In the genomic region with DNA sequence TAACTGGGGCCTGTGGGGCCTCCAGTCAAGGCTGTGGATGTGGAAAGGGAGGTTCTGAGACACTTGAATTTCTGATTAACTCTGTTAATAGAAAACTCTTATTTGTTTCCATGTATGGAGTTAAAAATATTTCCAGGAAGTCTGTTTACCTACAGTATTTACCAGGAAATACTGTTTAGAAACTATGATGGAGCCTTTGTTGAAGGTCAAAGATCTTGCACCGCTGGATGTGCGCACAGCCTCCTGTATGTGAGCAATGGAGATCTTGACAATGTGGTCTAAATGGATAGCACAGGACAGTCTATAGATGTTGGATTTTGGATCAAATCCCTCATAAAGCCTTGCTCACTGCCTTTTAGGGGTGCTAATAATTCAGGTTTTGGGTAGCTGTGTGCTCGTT, we compare ENCODE assay signal across 18 cellular contexts.
A peak's percentile ranks its signal among the peaks of the same experiment; 100 is the strongest.
DNase-seq lines count a peak whose midpoint lies in the region; FAIRE-seq and TF ChIP-seq lines count a peak whose summit lies in the region.
"Had no signal": no experiment of that assay in that cellular context is flagged by ENCODE, and none has a peak within 500 bp of the region (broad histone marks: within the 10 kb centered on the region; RNA-seq: fewer than 3 reads in every experiment).

No MANE protein-coding gene starts in this region.

- peaks cover 3% of the 10 kb centered on the region for H3K9me3 Mint-ChIP-seq in astrocyte (ENCODE audit: unreplicated experiment)
- H3K9me3 Mint-ChIP-seq: CD8-positive, alpha-beta T cell had no signal

- no peak for DNase-seq in astrocyte (ENCODE audit: low read depth)
- DNase-seq in mesenchymal stem cell: no peak
- no peak for DNase-seq in NCI-H2227 treated with DMSO at 0.1 percent for 48 hours (lab: John Stamatoyannopoulos, UW)
- no peak for DNase-seq in GM19238 (ENCODE audit: insufficient read length, low spot score)
- no peak for DNase-seq in NCI-H2107 (lab: John Stamatoyannopoulos, UW)
- no peak for DNase-seq in dedifferentiated amniotic fluid mesenchymal stem cell (ENCODE audit: extremely low spot score)
- DNase-seq: CD8-positive, alpha-beta T cell; DMS153; GOT3 had no signal

- no peak overlapping the region for H3K14ac ChIP-seq in mesenchymal stem cell (ENCODE audit: low read length in 2 of 2)

- H3K27ac Mint-ChIP-seq in astrocyte (ENCODE audit: unreplicated experiment): peak overlapping the region; percentile 92
- H3K27ac Mint-ChIP-seq: CD14-positive monocyte; CD8-positive, alpha-beta T cell had no signal

- no peak overlapping the region for H2BK15ac ChIP-seq in mesenchymal stem cell (ENCODE audit: low read depth, poor library complexity, severe bottlenecking)

- H3K27me3 ChIP-seq in BLaER1 (no peaks in the 10 kb centered on the region), DOHH2 (ENCODE audit: control insufficient read depth, low read length) (no peaks in the 10 kb centered on the region), astrocyte (ENCODE audit: insufficient read depth, low read length) (no peaks in the 10 kb centered on the region), mesenchymal stem cell (ENCODE audit: control insufficient read depth in 1 of 2, insufficient read depth in 1 of 2, low read length in 2 of 2) (no peaks in the 10 kb centered on the region)

- H3K23ac ChIP-seq in mesenchymal stem cell (ENCODE audit: low read length in 2 of 2): no peak overlapping the region

- H3K79me2 ChIP-seq in DOHH2 (ENCODE audit: control insufficient read depth, low read length) (no peaks in the 10 kb centered on the region), astrocyte (ENCODE audit: insufficient read depth, low read length) (no peaks in the 10 kb centered on the region)

- H2BK120ac ChIP-seq in mesenchymal stem cell (ENCODE audit: low read depth, low read length): no peak overlapping the region

- no peak for TF ChIP-seq CTCF in DOHH2 (IDR thresholded peaks at IDR 0.05; ENCODE audit: low read depth, low read length, poor library complexity, severe bottlenecking)
- TF ChIP-seq CTCF in astrocyte (IDR thresholded peaks at IDR 0.05; ENCODE audit: insufficient read depth, low read depth, low read length): no peak

- H3K4me3 ChIP-seq in BLaER1: no peak overlapping the region
- H3K4me3 ChIP-seq in DOHH2 (ENCODE audit: low read length): no peak overlapping the region
- H3K4me3 ChIP-seq in astrocyte (ENCODE audit: insufficient read depth, low read depth, low read length): no peak overlapping the region
- H3K4me3 ChIP-seq in mesenchymal stem cell (ENCODE audit: insufficient read depth in 1 of 2, low read depth in 1 of 2, low read length in 2 of 2): no peak overlapping the region
- H3K4me3 ChIP-seq: GM12878, HAP-1 had no signal

- H3K9ac ChIP-seq in BLaER1: no peak overlapping the region
- no peak overlapping the region for H3K9ac ChIP-seq in astrocyte (ENCODE audit: low read length)
- peak overlapping the region; percentile 5 for H3K9ac ChIP-seq in mesenchymal stem cell (ENCODE audit: low read length)

- H2AFZ ChIP-seq in astrocyte (ENCODE audit: low read depth, low read length): no peak overlapping the region
- H2AFZ ChIP-seq in mesenchymal stem cell (ENCODE audit: low read depth, low read length): no peak overlapping the region

- H2BK12ac ChIP-seq in mesenchymal stem cell (ENCODE audit: low read length in 2 of 2): no peak overlapping the region

- H3K4me2 ChIP-seq in BLaER1 (peak overlapping the region; percentile 56), DOHH2 (ENCODE audit: low read length) (peak overlapping the region; percentile 14), astrocyte (ENCODE audit: low read length) (peak overlapping the region; percentile 46), mesenchymal stem cell (ENCODE audit: low read length, poor library complexity, severe bottlenecking) (no peak overlapping the region)

- H3K27ac ChIP-seq in BLaER1: no peak overlapping the region
- no peak overlapping the region for H3K27ac ChIP-seq in DOHH2 (ENCODE audit: low read depth, low read length)
- peak overlapping the region; percentile 58 for H3K27ac ChIP-seq in astrocyte (ENCODE audit: low read depth, low read length)
- H3K27ac ChIP-seq in mesenchymal stem cell (ENCODE audit: low read length, poor library complexity, severe bottlenecking): no peak overlapping the region

- FAIRE-seq in astrocyte (lab: Jason Lieb, UNC): no peak
- FAIRE-seq: A204.1, D721Med, GM12878, GM18507 had no signal

- no peaks in the 10 kb centered on the region for H3K9me2 ChIP-seq in DOHH2 (replicated peaks; ENCODE audit: control insufficient read depth, low read length)

- no peak overlapping the region for H3K4me3 Mint-ChIP-seq in astrocyte (ENCODE audit: unreplicated experiment)
- H3K4me3 Mint-ChIP-seq: B cell; CD14-positive monocyte; CD8-positive, alpha-beta T cell had no signal

- H4K8ac ChIP-seq in mesenchymal stem cell (ENCODE audit: low read length): no peak overlapping the region

- no peaks in the 10 kb centered on the region for H3F3A ChIP-seq in DOHH2 (ENCODE audit: control insufficient read depth, insufficient read depth)

- H3K9me3 ChIP-seq in BLaER1 (no peaks in the 10 kb centered on the region), DOHH2 (ENCODE audit: control insufficient read depth, insufficient read depth, low read length) (peaks cover 3% of the 10 kb centered on the region; the same call in 1 of the 2 replicates), astrocyte (ENCODE audit: insufficient read depth, low read depth, low read length) (no peaks in the 10 kb centered on the region), mesenchymal stem cell (ENCODE audit: control insufficient read depth, low read length) (no peaks in the 10 kb centered on the region)
- H3K9me3 ChIP-seq: HAP-1 had no signal

- no peak overlapping the region for H2BK5ac ChIP-seq in mesenchymal stem cell (ENCODE audit: low read depth, low read length, poor library complexity, severe bottlenecking)

- H3K36me3 ChIP-seq in BLaER1: no peaks in the 10 kb centered on the region
- no peaks in the 10 kb centered on the region for H3K36me3 ChIP-seq in DOHH2 (ENCODE audit: control insufficient read depth, low read length)
- no peaks in the 10 kb centered on the region for H3K36me3 ChIP-seq in astrocyte (ENCODE audit: insufficient read depth, low read length)
- H3K36me3 ChIP-seq in mesenchymal stem cell (ENCODE audit: control insufficient read depth in 1 of 2, insufficient read depth in 2 of 2, low read depth in 1 of 2, low read length in 2 of 2): no peaks in the 10 kb centered on the region
- H3K36me3 ChIP-seq: HAP-1 had no signal

- H3K4ac ChIP-seq in mesenchymal stem cell (ENCODE audit: low read depth in 1 of 2, low read length in 2 of 2): no peak overlapping the region

- no peak overlapping the region for H3K18ac ChIP-seq in mesenchymal stem cell (ENCODE audit: low read depth in 1 of 2, low read length in 2 of 2)

- peaks cover 11% of the 10 kb centered on the region for H3K4me1 Mint-ChIP-seq in astrocyte (ENCODE audit: low read depth, unreplicated experiment)
- H3K4me1 Mint-ChIP-seq: CD14-positive monocyte had no signal

- WGBS in mesenchymal stem cell: 100% methylated on average over 2 of the region's 3 CpGs

- H3K27me3 Mint-ChIP-seq in astrocyte (ENCODE audit: low read depth, unreplicated experiment): no peaks in the 10 kb centered on the region
- H3K27me3 Mint-ChIP-seq: B cell had no signal

- no peaks in the 10 kb centered on the region for H3K36me3 Mint-ChIP-seq in astrocyte (ENCODE audit: low read depth, unreplicated experiment)
- H3K36me3 Mint-ChIP-seq: CD14-positive monocyte; CD8-positive, alpha-beta T cell had no signal

- H3K4me1 ChIP-seq in BLaER1 (peaks cover 23% of the 10 kb centered on the region), DOHH2 (ENCODE audit: control insufficient read depth, low read length) (peaks cover 14% of the 10 kb centered on the region), astrocyte (ENCODE audit: insufficient read depth, low read length) (peaks cover 16% of the 10 kb centered on the region), mesenchymal stem cell (ENCODE audit: control insufficient read depth, insufficient read depth, low read depth, low read length) (no peaks in the 10 kb centered on the region)
- H3K4me1 ChIP-seq: HAP-1 had no signal

- H4K20me1 ChIP-seq in BLaER1 (no peaks in the 10 kb centered on the region), DOHH2 (ENCODE audit: control insufficient read depth, insufficient read depth, low read depth, low read length) (no peaks in the 10 kb centered on the region), astrocyte (ENCODE audit: insufficient read depth, low read length) (no peaks in the 10 kb centered on the region)

- no peak overlapping the region for H4K91ac ChIP-seq in mesenchymal stem cell (ENCODE audit: low read length)

- no peak overlapping the region for H2AK5ac ChIP-seq in mesenchymal stem cell (ENCODE audit: low read length, severe bottlenecking)

- no peaks in the 10 kb centered on the region for H3K79me1 ChIP-seq in mesenchymal stem cell (replicated peaks; ENCODE audit: low read length, poor library complexity, severe bottlenecking)
